Comparison of ENCODE assay signal across 24 cellular contexts in the genomic region with DNA sequence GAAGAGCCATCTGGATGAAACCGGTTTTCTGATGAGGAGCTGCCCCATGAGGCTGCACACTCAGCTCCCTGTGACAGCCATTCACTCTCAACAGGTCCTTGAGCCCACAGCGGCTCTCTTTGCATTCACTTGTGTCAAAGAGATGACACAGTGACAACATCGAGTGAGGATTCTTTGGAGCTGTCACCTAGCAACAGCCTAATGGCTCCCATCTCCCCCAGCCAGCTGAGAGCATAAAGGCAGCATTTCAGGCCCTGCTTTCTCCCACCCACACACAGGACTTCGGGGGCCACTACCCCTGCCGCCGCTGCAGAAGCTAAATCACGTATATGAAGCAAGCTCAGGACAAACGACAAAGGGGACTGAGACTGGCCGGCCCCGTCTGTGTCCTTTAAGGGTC. TPM values are rescaled to one million over a fixed set of nuclear protein-coding genes. Genes with fewer than 3 reads are reported as not detected.
DNase-seq lines count a peak whose midpoint lies in the region; TF ChIP-seq lines count a peak whose summit lies in the region.
"Had no signal": no experiment of that assay in that cellular context is flagged by ENCODE, and none has a peak within 500 bp of the region (broad histone marks: within the 10 kb centered on the region; RNA-seq: fewer than 3 reads in every experiment).

No MANE protein-coding gene starts in this region.

- no peak overlapping the region for H4K8ac ChIP-seq in neuronal stem cell (ENCODE audit: low read depth, low read length)

- peak overlapping the region; percentile 77 for H3K27ac ChIP-seq in ectodermal cell (ENCODE audit: insufficient read depth, low read depth, low read length, poor library complexity, severe bottlenecking)
- H3K27ac ChIP-seq in neuronal stem cell (replicated peaks; ENCODE audit: low read length) = peak overlapping the region; percentile 11
- H3K27ac ChIP-seq in sigmoid colon = no peak overlapping the region
- H3K27ac ChIP-seq: brain microvascular endothelial cell, esophagus squamous epithelium, gastroesophageal sphincter, stomach, transverse colon had no signal

- H3K4ac ChIP-seq in neuronal stem cell (ENCODE audit: low read length) = no peak overlapping the region

- no peak overlapping the region for H2BK15ac ChIP-seq in neuronal stem cell (ENCODE audit: low read length)

- no peak overlapping the region for H2BK5ac ChIP-seq in neuronal stem cell (ENCODE audit: low read length)

- DNase-seq in NCI-H128 (lab: John Stamatoyannopoulos, UW; ENCODE audit: unreplicated experiment) = peak; percentile 60
- DNase-seq in NCI-H2107 (lab: John Stamatoyannopoulos, UW) = peak; percentile 15
- no peak for DNase-seq in neuronal stem cell (ENCODE audit: low spot score)
- no peak for DNase-seq in NCI-H526 treated with DMSO at 0.1 percent for 48 hours (lab: John Stamatoyannopoulos, UW)
- DNase-seq in BE2C = no peak
- no peak for DNase-seq in sigmoid colon
- no peak for DNase-seq in SW480 (ENCODE audit: low spot score)
- DNase-seq: activated CD4-positive, alpha-beta T cell treated with anti-CD3 and anti-CD28 coated beads, Interleukin-2, amount 50 U/mL, for 48 hours; activated gamma-delta T cell treated with Interleukin-2 at 50 U/mL for 16 hours; AML-193; brain microvascular endothelial cell; CD8-positive, alpha-beta memory T cell; esophagus squamous epithelium; NCI-H1105; right cardiac atrium; stimulated activated CD4-positive, alpha-beta T cell treated with anti-CD3 and anti-CD28 coated beads, Interleukin-15, amount 100 ng/mL, for 24 hours; stomach; transverse colon had no signal

- intact Hi-C loops in sigmoid colon (cut with DNase I) = no loop called here

- TF ChIP-seq EP300 in sigmoid colon (IDR thresholded peaks at IDR 0.05) = no peak

- 59 to 72% methylated on average over 10 of the region's 10 CpGs for WGBS in ectodermal cell, 2 experiments
- WGBS in neuronal stem cell (ENCODE audit: extremely low coverage in 2 of 2, insufficient read length in 2 of 2, insufficient replicate concordance in 1 of 2), 2 donors = no CpG with 5 or more reads among the region's 10 CpGs
- WGBS in sigmoid colon, 2 donors = 91 to 92% methylated on average over 10 of the region's 10 CpGs

- no peak overlapping the region for H3K23ac ChIP-seq in neuronal stem cell (ENCODE audit: low read depth, low read length, poor library complexity)

- no peak overlapping the region for H3K18ac ChIP-seq in neuronal stem cell (ENCODE audit: low read length)

- no peak for TF ChIP-seq POLR2A in sigmoid colon (IDR thresholded peaks at IDR 0.05)

- peak overlapping the region; percentile 88 for H2AFZ ChIP-seq in neuronal stem cell (ENCODE audit: low read length)

- no peak overlapping the region for H2BK12ac ChIP-seq in neuronal stem cell (ENCODE audit: low read length)

- no peak overlapping the region for H3K14ac ChIP-seq in neuronal stem cell (ENCODE audit: low read length)

- no peak overlapping the region for H2BK120ac ChIP-seq in neuronal stem cell (ENCODE audit: low read depth, low read length)

- TF ChIP-seq CTCF in BE2C (IDR thresholded peaks at IDR 0.05; ENCODE audit: low read depth, low read length) (no peak), sigmoid colon (IDR thresholded peaks at IDR 0.05) (no peak)

- no peak overlapping the region for H3K9ac ChIP-seq in neuronal stem cell (ENCODE audit: low read depth, low read length, poor library complexity)

- no peaks in the 10 kb centered on the region for H3K9me3 ChIP-seq in ectodermal cell (ENCODE audit: control insufficient read depth, low read length)
- peaks cover 0 to 3% of the 10 kb centered on the region in 2 donors for H3K9me3 ChIP-seq in neuronal stem cell (replicated peaks in 1 of 2; ENCODE audit: control insufficient read depth in 2 of 2, insufficient read depth in 1 of 2, low read depth in 1 of 2, low read length in 2 of 2)
- H3K9me3 ChIP-seq in BE2C = no peaks in the 10 kb centered on the region
- H3K9me3 ChIP-seq in sigmoid colon = no peaks in the 10 kb centered on the region
- H3K9me3 ChIP-seq: esophagus squamous epithelium, gastroesophageal sphincter, stomach, transverse colon had no signal

- no peaks in the 10 kb centered on the region for H3K79me1 ChIP-seq in neuronal stem cell (ENCODE audit: low read depth, low read length)

- H3K4me3 ChIP-seq in ectodermal cell (ENCODE audit: insufficient read depth, low read depth, low read length) (no peak overlapping the region), neuronal stem cell (ENCODE audit: low read length in 2 of 2) (no peak overlapping the region), BE2C (ENCODE audit: low read depth, low read length) (no peak overlapping the region), sigmoid colon (no peak overlapping the region)
- H3K4me3 ChIP-seq: esophagus squamous epithelium, gastroesophageal sphincter, stomach, transverse colon had no signal

- H2AK5ac ChIP-seq in neuronal stem cell (ENCODE audit: low read depth, low read length) = no peak overlapping the region

- H3K27me3 ChIP-seq in ectodermal cell (ENCODE audit: control insufficient read depth, insufficient read depth, low read length, poor library complexity, severe bottlenecking) = no peaks in the 10 kb centered on the region
- no peaks in the 10 kb centered on the region for H3K27me3 ChIP-seq in neuronal stem cell (ENCODE audit: control insufficient read depth in 3 of 3, insufficient read depth in 3 of 3, low read depth in 1 of 3, low read length in 3 of 3)
- H3K27me3 ChIP-seq in BE2C = no peaks in the 10 kb centered on the region
- H3K27me3 ChIP-seq in sigmoid colon = no peaks in the 10 kb centered on the region
- H3K27me3 ChIP-seq: brain microvascular endothelial cell, esophagus squamous epithelium, gastroesophageal sphincter, stomach, transverse colon had no signal

- H3K4me1 ChIP-seq in ectodermal cell (ENCODE audit: control insufficient read depth, insufficient read depth, low read length) = peaks cover 16% of the 10 kb centered on the region
- H3K4me1 ChIP-seq in neuronal stem cell (ENCODE audit: control insufficient read depth in 2 of 2, insufficient read depth in 1 of 2, low read depth in 1 of 2, low read length in 2 of 2) = peaks cover 10 to 16% of the 10 kb centered on the region in 2 donors
- H3K4me1 ChIP-seq in BE2C = no peaks in the 10 kb centered on the region
- H3K4me1 ChIP-seq in sigmoid colon = no peaks in the 10 kb centered on the region
- H3K4me1 ChIP-seq: gastroesophageal sphincter, stomach, transverse colon had no signal

- no peak overlapping the region for H4K91ac ChIP-seq in neuronal stem cell (ENCODE audit: low read depth, low read length, poor library complexity)

- H3K36me3 ChIP-seq in ectodermal cell (ENCODE audit: control insufficient read depth, insufficient read depth, low read length) = no peaks in the 10 kb centered on the region
- H3K36me3 ChIP-seq in neuronal stem cell (replicated peaks in 1 of 2; ENCODE audit: control insufficient read depth in 2 of 2, insufficient read depth in 2 of 2, low read length in 2 of 2) = no peaks in the 10 kb centered on the region
- no peaks in the 10 kb centered on the region for H3K36me3 ChIP-seq in BE2C
- H3K36me3 ChIP-seq in sigmoid colon = no peaks in the 10 kb centered on the region
- H3K36me3 ChIP-seq: esophagus squamous epithelium, gastroesophageal sphincter, stomach, transverse colon had no signal

- no peak overlapping the region for H3K4me2 ChIP-seq in neuronal stem cell (ENCODE audit: insufficient read depth, low read length, poor library complexity, severe bottlenecking)

RNA-seq across cellular contexts. Expression of a gene that starts 4.7 kb away (rescaled TPM):
- polyA plus RNA-seq in ectodermal cell (2013, experiment 1 of 4) = 0.46 TPM
- polyA plus RNA-seq in ectodermal cell (2013, experiment 2 of 4) = 0.28 TPM
- polyA plus RNA-seq in ectodermal cell (2013, experiment 3 of 4) = 0.37 TPM
- polyA plus RNA-seq in ectodermal cell (2013, experiment 4 of 4) = 1.4 TPM
- 0.04 TPM for polyA plus RNA-seq in neuronal stem cell (2013, experiment 1 of 2)
- 0.11 TPM for polyA plus RNA-seq in neuronal stem cell (2013, experiment 2 of 2)
- polyA plus RNA-seq in BE2C (2012; ENCODE audit: insufficient read depth, insufficient read length, low read depth) = not detected
- not detected for total RNA-seq in sigmoid colon
- under 1 TPM in 1 of 3 donors, not detected in 2; 0.06 TPM for polyA plus RNA-seq in sigmoid colon
- total RNA-seq: CD8-positive, alpha-beta memory T cell; stomach; transverse colon had no signal
- polyA plus RNA-seq: CD8-positive, alpha-beta memory T cell had no signal

RNA-seq across cellular contexts. Expression of a gene that starts 31.0 kb away (rescaled TPM):
- not detected for polyA plus RNA-seq in ectodermal cell (2013, experiment 1 of 4)
- polyA plus RNA-seq in ectodermal cell (2013, experiment 2 of 4) = 0.46 TPM
- polyA plus RNA-seq in ectodermal cell (2013, experiment 3 of 4) = 0.32 TPM
- 0.41 TPM for polyA plus RNA-seq in ectodermal cell (2013, experiment 4 of 4)
- polyA plus RNA-seq in neuronal stem cell (2013, experiment 1 of 2) = 0.84 TPM
- polyA plus RNA-seq in neuronal stem cell (2013, experiment 2 of 2) = 0.69 TPM
- not detected for polyA plus RNA-seq in BE2C (2012; ENCODE audit: insufficient read depth, insufficient read length, low read depth)
- not detected for total RNA-seq in sigmoid colon
- polyA plus RNA-seq in sigmoid colon = 1 to 10 TPM in 2 of 3 donors, under 1 TPM in 1; 0.92 to 3.0 (median 1.6) TPM
- total RNA-seq: CD8-positive, alpha-beta memory T cell; esophagus squamous epithelium; gastroesophageal sphincter; LHCN-M2; liver had no signal
- polyA plus RNA-seq: CD8-positive, alpha-beta memory T cell; liver had no signal

RNA-seq across cellular contexts. Expression of a gene that starts 47.0 kb away (rescaled TPM):
- not detected for polyA plus RNA-seq in ectodermal cell (2013, experiment 1 of 4)
- not detected for polyA plus RNA-seq in ectodermal cell (2013, experiment 2 of 4)
- not detected for polyA plus RNA-seq in ectodermal cell (2013, experiment 3 of 4)
- not detected for polyA plus RNA-seq in ectodermal cell (2013, experiment 4 of 4)
- 0.11 TPM for polyA plus RNA-seq in neuronal stem cell (2013, experiment 1 of 2)
- 0.03 TPM for polyA plus RNA-seq in neuronal stem cell (2013, experiment 2 of 2)
- not detected for polyA plus RNA-seq in BE2C (2012; ENCODE audit: insufficient read depth, insufficient read length, low read depth)
- total RNA-seq in sigmoid colon = not detected
- polyA plus RNA-seq in sigmoid colon = 1 to 10 TPM in 1 of 3 donors, not detected in 2; 1.1 TPM
- total RNA-seq: esophagus squamous epithelium, gastroesophageal sphincter, liver, NCI-H460, omental fat pad, right cardiac atrium, stomach, transverse colon had no signal
- polyA plus RNA-seq: right cardiac atrium had no signal

Comparison
In these comparisons a context has a peak if more than half of its experiments do, and no peak if none do; other contexts are left out.
1. DNase-seq: peak in NCI-H128 (single experiment) and NCI-H2107 (single experiment); none in neuronal stem cell (single experiment), NCI-H526 treated with DMSO at 0.1 percent for 48 hours (single experiment), BE2C (single experiment), sigmoid colon (single experiment) and SW480 (single experiment).
2. H3K27ac ChIP-seq: peak in ectodermal cell (single experiment) and neuronal stem cell (single experiment); none in sigmoid colon (0 of 4).